In genomic region chr17:61140386-61140785, GRCh38 we compare ENCODE assay signal across 17 cellular contexts.
"Had no signal": no experiment of that assay in that cellular context is flagged by ENCODE, and none has a peak within 500 bp of the region (broad histone marks: within the 10 kb centered on the region; RNA-seq: fewer than 3 reads in every experiment).

No MANE protein-coding gene starts in this region.

- H3K4me3 ChIP-seq: adrenal gland, lower lobe of right lung, skin epidermis, thyroid gland had no signal

- H3K27ac Mint-ChIP-seq: activated B cell treated with CpG ODN at 0.5 μM for 24 hours; endodermal cell; progenitor cell of endocrine pancreas; stimulated activated naive B cell treated with anti-CD40 and anti-IgM and Interleukin-4, amounts not matched to agents 10 μg/mL and 1 μg/mL and 100 μg/mL, for 72 hours had no signal

- ATAC-seq: lower lobe of right lung; right cardiac atrium; stimulated activated naive B cell treated with anti-CD40 and anti-IgM and Interleukin-4, amounts not matched to agents 10 μg/mL and 1 μg/mL and 100 μg/mL, for 72 hours had no signal

- FAIRE-seq: frontal cortex had no signal

- H3K27ac ChIP-seq: adrenal gland, lower lobe of right lung, skin epidermis, thyroid gland had no signal

- H3K4me3 Mint-ChIP-seq: activated B cell treated with CpG ODN at 0.5 μM for 24 hours; activated CD4-positive, alpha-beta T cell treated with anti-CD3 and anti-CD28 coated beads, Interleukin-2, amount 10 ng/mL, durations not matched to agents 24 days and 14 days; endodermal cell; stimulated activated naive B cell treated with anti-CD40 and anti-IgM and Interleukin-4, amounts not matched to agents 10 μg/mL and 1 μg/mL and 100 μg/mL, for 72 hours had no signal

- H3K9me3 Mint-ChIP-seq: activated B cell treated with CpG ODN at 0.5 μM for 24 hours; activated CD4-positive, alpha-beta T cell treated with anti-CD3 and anti-CD28 coated beads, Interleukin-2, amount 10 ng/mL, durations not matched to agents 24 days and 14 days; endodermal cell; naive B cell; stimulated activated naive B cell treated with anti-CD40 and anti-IgM and Interleukin-4, amounts not matched to agents 10 μg/mL and 1 μg/mL and 100 μg/mL, for 72 hours; T-helper 2 cell treated with Interferon-gamma antibody and Interleukin-4, amounts not matched to agents 5 μg/mL and 100 μg/mL, for 36 hours had no signal

- DNase-seq: activated B cell treated with CpG ODN at 0.5 μM for 24 hours; activated CD4-positive, alpha-beta T cell treated with anti-CD3 and anti-CD28 coated beads, Interleukin-2, amount 10 ng/mL, durations not matched to agents 24 days and 14 days; activated CD8-positive, alpha-beta memory T cell treated with anti-CD3 and anti-CD28 coated beads for 24 hours; adrenal gland; endodermal cell; head of caudate nucleus; lower lobe of right lung; naive B cell; right cardiac atrium; stimulated activated CD4-positive, alpha-beta T cell treated with anti-CD3 and anti-CD28 coated beads, Interleukin-15, amount 100 ng/mL, for 24 hours; stimulated activated CD4-positive, alpha-beta T cell treated with anti-CD3 and anti-CD28 coated beads, Interleukin-4, amount 100 ng/mL, for 1 hour; stimulated activated naive B cell treated with anti-CD40 and anti-IgM and Interleukin-4, amounts not matched to agents 10 μg/mL and 1 μg/mL and 100 μg/mL, for 72 hours; thyroid gland had no signal

- H3K9me3 ChIP-seq: adrenal gland, lower lobe of right lung, thyroid gland had no signal

- H3K27me3 Mint-ChIP-seq: activated B cell treated with CpG ODN at 0.5 μM for 24 hours; activated CD4-positive, alpha-beta T cell treated with anti-CD3 and anti-CD28 coated beads, Interleukin-2, amount 10 ng/mL, durations not matched to agents 24 days and 14 days; naive B cell; stimulated activated naive B cell treated with anti-CD40 and anti-IgM and Interleukin-4, amounts not matched to agents 10 μg/mL and 1 μg/mL and 100 μg/mL, for 72 hours had no signal

- H3K27me3 ChIP-seq: adrenal gland, thyroid gland had no signal

- H3K36me3 Mint-ChIP-seq: stimulated activated naive B cell treated with anti-CD40 and anti-IgM and Interleukin-4, amounts not matched to agents 10 μg/mL and 1 μg/mL and 100 μg/mL, for 72 hours had no signal

- H3K36me3 ChIP-seq: adrenal gland, lower lobe of right lung, thyroid gland had no signal
